In genomic region chr16:86408685-86409084, GRCh38 we compare ENCODE assay signal across 23 cellular contexts.
"Had no signal": no experiment of that assay in that cellular context is flagged by ENCODE, and none has a peak within 500 bp of the region (broad histone marks: within the 10 kb centered on the region; RNA-seq: fewer than 3 reads in every experiment).

No MANE protein-coding gene starts in this region.

- ATAC-seq: activated T-cell treated with anti-CD3 and anti-CD28 coated beads, Interleukin-2, amount 50 U/mL, for 4 hours; activated T-helper 17 cell treated with anti-CD3 and anti-CD28 coated beads, Interleukin-2, amount 50 U/mL, for 72 hours had no signal

- H3K4me1 Mint-ChIP-seq: activated CD4-positive, alpha-beta T cell treated with anti-CD3 and anti-CD28 coated beads, Interleukin-2, amount 10 ng/mL, durations not matched to agents 7 days and 5 days; activated T-helper 17 cell treated with anti-CD3 and anti-CD28 coated beads, Interleukin-2, amount 50 U/mL, for 72 hours; IgD-negative memory B cell had no signal

- H3K4me3 ChIP-seq: adrenal gland, PC-9 had no signal

- H3K27ac Mint-ChIP-seq: activated CD4-positive, alpha-beta memory T cell treated with anti-CD3 and anti-CD28 coated beads for 36 hours; activated CD4-positive, alpha-beta T cell treated with anti-CD3 and anti-CD28 coated beads, Interleukin-2, amount 10 ng/mL, durations not matched to agents 7 days and 5 days; activated naive CD4-positive, alpha-beta T cell treated with anti-CD3 and anti-CD28 coated beads for 36 hours; activated naive CD8-positive, alpha-beta T cell; activated T-helper 17 cell treated with anti-CD3 and anti-CD28 coated beads, Interleukin-2, amount 50 U/mL, for 72 hours; T-helper 1 cell treated with Interleukin-12 subunit alpha and Interleukin-12 subunit beta and Interleukin-4 antibody, amounts not matched to agents 30 μg/mL and 1 μg/mL, for 36 hours had no signal

- H3K36me3 ChIP-seq: adrenal gland had no signal

- H3K4me3 Mint-ChIP-seq: activated CD4-positive, alpha-beta memory T cell treated with anti-CD3 and anti-CD28 coated beads for 36 hours; activated CD4-positive, alpha-beta T cell treated with anti-CD3 and anti-CD28 coated beads, Interleukin-2, amount 10 ng/mL, durations not matched to agents 7 days and 5 days; activated naive CD4-positive, alpha-beta T cell treated with anti-CD3 and anti-CD28 coated beads for 36 hours; activated naive CD8-positive, alpha-beta T cell; activated T-cell treated with anti-CD3 and anti-CD28 coated beads, Interleukin-2, amount 50 U/mL, for 4 hours; activated T-helper 17 cell treated with anti-CD3 and anti-CD28 coated beads, Interleukin-2, amount 50 U/mL, for 72 hours; T-helper 1 cell treated with Interleukin-12 subunit alpha and Interleukin-12 subunit beta and Interleukin-4 antibody, amounts not matched to agents 30 μg/mL and 1 μg/mL, for 36 hours had no signal

- H3K4me2 ChIP-seq: PC-9 had no signal

- H3K27ac ChIP-seq: adrenal gland, PC-9 had no signal

- H3K27me3 ChIP-seq: adrenal gland had no signal

- H3K9me3 Mint-ChIP-seq: activated naive CD4-positive, alpha-beta T cell treated with anti-CD3 and anti-CD28 coated beads for 36 hours had no signal

- DNase-seq: activated CD4-positive, alpha-beta memory T cell treated with anti-CD3 and anti-CD28 coated beads for 36 hours; activated CD4-positive, alpha-beta T cell treated with anti-CD3 and anti-CD28 coated beads, Interleukin-2, amount 10 ng/mL, durations not matched to agents 7 days and 5 days; activated CD4-positive, CD25-positive, alpha-beta regulatory T cell; activated CD8-positive, alpha-beta memory T cell treated with anti-CD3 and anti-CD28 coated beads for 24 hours; activated gamma-delta T cell; activated naive CD4-positive, alpha-beta T cell treated with anti-CD3 and anti-CD28 coated beads for 36 hours; activated T-cell treated with anti-CD3 and anti-CD28 coated beads, Interleukin-2, amount 50 U/mL, for 4 hours; adrenal gland; anterior cingulate cortex; KG1; MV-4-11; NCI-H1092 treated with DMSO at 0.1 percent for 48 hours; NCI-H1417 treated with DMSO at 0.1 percent for 48 hours; NCI-H1694; NCI-H2029 treated with DMSO at 0.1 percent for 48 hours; NCI-H446; NCI-H524; PC-9; SHP77 treated with DMSO at 0.1 percent for 48 hours had no signal

- H3K4me1 ChIP-seq: adrenal gland had no signal

- H3K27me3 Mint-ChIP-seq: activated CD4-positive, alpha-beta T cell treated with anti-CD3 and anti-CD28 coated beads, Interleukin-2, amount 10 ng/mL, durations not matched to agents 7 days and 5 days had no signal

- H3K36me3 Mint-ChIP-seq: activated CD4-positive, alpha-beta memory T cell treated with anti-CD3 and anti-CD28 coated beads for 36 hours; activated naive CD8-positive, alpha-beta T cell had no signal

- H2AFZ ChIP-seq: PC-9 had no signal

- H3K9me3 ChIP-seq: adrenal gland had no signal
